In the genomic region with DNA sequence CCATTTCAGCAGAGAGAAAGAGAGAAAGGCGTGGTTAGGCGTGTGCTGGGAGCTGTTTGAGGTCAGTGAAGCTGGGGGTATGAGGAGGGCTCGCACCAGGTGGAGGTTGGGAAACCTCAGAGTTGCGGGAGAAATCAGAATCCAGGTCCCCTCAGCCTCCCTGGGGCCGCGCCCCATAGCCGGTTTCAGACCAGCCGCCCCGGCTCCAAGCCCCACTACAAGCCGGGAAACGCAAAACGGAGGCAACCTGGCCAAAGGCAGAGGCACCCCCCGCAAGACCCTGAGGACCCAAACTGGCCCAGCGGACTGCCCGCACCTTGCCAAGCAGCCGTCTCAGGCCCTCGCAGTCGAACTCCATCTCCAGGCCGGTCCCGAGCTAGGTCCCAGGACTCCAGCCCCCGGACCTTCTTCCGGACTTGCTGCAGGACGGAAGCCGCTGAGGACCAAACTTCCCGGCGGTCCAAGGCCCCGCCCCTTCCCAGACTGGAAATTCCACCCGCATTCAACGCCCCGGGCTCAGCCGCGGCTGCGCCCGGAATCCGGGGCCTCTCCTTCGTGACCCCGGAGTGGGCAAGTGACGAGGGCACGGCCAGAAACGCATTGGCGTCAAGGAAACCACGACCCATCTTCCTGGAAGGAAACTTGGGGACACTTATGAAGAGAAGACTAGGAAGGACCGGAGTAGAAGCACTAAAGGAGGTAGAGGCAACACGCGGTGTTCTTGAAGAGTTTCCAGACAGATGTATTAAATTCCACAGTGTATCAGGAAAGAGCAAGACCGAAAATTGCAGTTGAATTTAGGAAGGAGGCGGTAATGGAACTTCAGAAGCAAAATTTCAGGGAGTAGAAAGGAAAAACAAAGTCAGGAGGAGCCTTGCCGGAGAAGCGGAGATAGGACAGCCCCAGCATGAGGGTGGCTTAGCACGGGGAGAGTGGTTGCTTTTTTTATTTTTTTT, we compare ENCODE assay signal across 2 cellular contexts.
TF ChIP-seq lines count a peak whose summit lies in the region.

Gene UEVLD (minus strand): TSS at position 438 of the 956 bp plus-strand sequence. CDS start 80 bp downstream, at position 358.

TF ChIP-seq in HEK293, 187 proteins besides CTCF, POLR2A, EP300 and RAD21 (continued from another document and continues in another):
- TF ChIP-seq MZF1 (tag by site-specific recombination; IDR thresholded peaks at IDR 0.05; ENCODE audit: borderline replicate concordance) (no peak), ZNF341 (tag by site-specific recombination; IDR thresholded peaks at IDR 0.05; ENCODE audit: low read depth) (peak; percentile 76; the same call in 1 of the 2 replicates), ZBTB48 (tag by site-specific recombination; IDR thresholded peaks at IDR 0.05) (peak; percentile 52), YY1 (tag by site-specific recombination; IDR thresholded peaks at IDR 0.05) (0 out of 2 replicates have a peak, but pooled peaks have one; percentile 17), ZBTB26 (tag by site-specific recombination; optimal IDR thresholded peaks at IDR 0.05) (peak; percentile 44), ZBTB8A (tag by site-specific recombination; IDR thresholded peaks at IDR 0.05) (peak; percentile 92), KLF9 (tag by site-specific recombination; IDR thresholded peaks at IDR 0.05; ENCODE audit: low read depth) (peak; percentile 87; the same call in 1 of the 2 replicates), KLF1 (tag by site-specific recombination; IDR thresholded peaks at IDR 0.05) (peak; percentile 27; the same call in 1 of the 2 replicates), OSR2 (tag by site-specific recombination; IDR thresholded peaks at IDR 0.05) (no peak), KLF10 (tag by site-specific recombination; IDR thresholded peaks at IDR 0.05) (0 out of 2 replicates have a peak, but pooled peaks have one; percentile 57), ZBTB17 (tag by site-specific recombination; IDR thresholded peaks at IDR 0.05) (peak; percentile 55; the same call in 1 of the 2 replicates), ZNF530 (tag by site-specific recombination; IDR thresholded peaks at IDR 0.05; ENCODE audit: low read depth) (no peak), ZNF335 (tag by site-specific recombination; conservative IDR thresholded peaks at IDR 0.05) (peak; percentile 98), ZFP37 (tag by site-specific recombination; IDR thresholded peaks at IDR 0.05) (peak; percentile 63; the same call in 1 of the 2 replicates), KLF7 (tag by site-specific recombination; IDR thresholded peaks at IDR 0.05; ENCODE audit: borderline replicate concordance) (0 out of 2 replicates have a peak, but pooled peaks have one; percentile 32), ZNF404 (tag by site-specific recombination; IDR thresholded peaks at IDR 0.05) (no peak), ZFP69B (tag by site-specific recombination; IDR thresholded peaks at IDR 0.05) (peak; percentile 47; the same call in 1 of the 2 replicates), ZSCAN16 (tag by site-specific recombination; IDR thresholded peaks at IDR 0.05) (no peak), ZNF544 (tag by site-specific recombination; IDR thresholded peaks at IDR 0.05) (no peak), GLI4 (tag by site-specific recombination; IDR thresholded peaks at IDR 0.05) (0 out of 2 replicates have a peak, but pooled peaks have one; percentile 20), ZBTB20 (tag by site-specific recombination; IDR thresholded peaks at IDR 0.05) (peak; percentile 92)
- TF ChIP-seq, protein P1, sequence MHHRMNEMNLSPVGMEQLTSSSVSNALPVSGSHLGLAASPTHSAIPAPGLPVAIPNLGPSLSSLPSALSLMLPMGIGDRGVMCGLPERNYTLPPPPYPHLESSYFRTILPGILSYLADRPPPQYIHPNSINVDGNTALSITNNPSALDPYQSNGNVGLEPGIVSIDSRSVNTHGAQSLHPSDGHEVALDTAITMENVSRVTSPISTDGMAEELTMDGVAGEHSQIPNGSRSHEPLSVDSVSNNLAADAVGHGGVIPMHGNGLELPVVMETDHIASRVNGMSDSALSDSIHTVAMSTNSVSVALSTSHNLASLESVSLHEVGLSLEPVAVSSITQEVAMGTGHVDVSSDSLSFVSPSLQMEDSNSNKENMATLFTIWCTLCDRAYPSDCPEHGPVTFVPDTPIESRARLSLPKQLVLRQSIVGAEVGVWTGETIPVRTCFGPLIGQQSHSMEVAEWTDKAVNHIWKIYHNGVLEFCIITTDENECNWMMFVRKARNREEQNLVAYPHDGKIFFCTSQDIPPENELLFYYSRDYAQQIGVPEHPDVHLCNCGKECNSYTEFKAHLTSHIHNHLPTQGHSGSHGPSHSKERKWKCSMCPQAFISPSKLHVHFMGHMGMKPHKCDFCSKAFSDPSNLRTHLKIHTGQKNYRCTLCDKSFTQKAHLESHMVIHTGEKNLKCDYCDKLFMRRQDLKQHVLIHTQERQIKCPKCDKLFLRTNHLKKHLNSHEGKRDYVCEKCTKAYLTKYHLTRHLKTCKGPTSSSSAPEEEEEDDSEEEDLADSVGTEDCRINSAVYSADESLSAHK (tag by site-specific recombination; IDR thresholded peaks at IDR 0.05), result 0 out of 2 replicates have a peak, but pooled peaks have one; percentile 11
- TF ChIP-seq, protein P2, sequence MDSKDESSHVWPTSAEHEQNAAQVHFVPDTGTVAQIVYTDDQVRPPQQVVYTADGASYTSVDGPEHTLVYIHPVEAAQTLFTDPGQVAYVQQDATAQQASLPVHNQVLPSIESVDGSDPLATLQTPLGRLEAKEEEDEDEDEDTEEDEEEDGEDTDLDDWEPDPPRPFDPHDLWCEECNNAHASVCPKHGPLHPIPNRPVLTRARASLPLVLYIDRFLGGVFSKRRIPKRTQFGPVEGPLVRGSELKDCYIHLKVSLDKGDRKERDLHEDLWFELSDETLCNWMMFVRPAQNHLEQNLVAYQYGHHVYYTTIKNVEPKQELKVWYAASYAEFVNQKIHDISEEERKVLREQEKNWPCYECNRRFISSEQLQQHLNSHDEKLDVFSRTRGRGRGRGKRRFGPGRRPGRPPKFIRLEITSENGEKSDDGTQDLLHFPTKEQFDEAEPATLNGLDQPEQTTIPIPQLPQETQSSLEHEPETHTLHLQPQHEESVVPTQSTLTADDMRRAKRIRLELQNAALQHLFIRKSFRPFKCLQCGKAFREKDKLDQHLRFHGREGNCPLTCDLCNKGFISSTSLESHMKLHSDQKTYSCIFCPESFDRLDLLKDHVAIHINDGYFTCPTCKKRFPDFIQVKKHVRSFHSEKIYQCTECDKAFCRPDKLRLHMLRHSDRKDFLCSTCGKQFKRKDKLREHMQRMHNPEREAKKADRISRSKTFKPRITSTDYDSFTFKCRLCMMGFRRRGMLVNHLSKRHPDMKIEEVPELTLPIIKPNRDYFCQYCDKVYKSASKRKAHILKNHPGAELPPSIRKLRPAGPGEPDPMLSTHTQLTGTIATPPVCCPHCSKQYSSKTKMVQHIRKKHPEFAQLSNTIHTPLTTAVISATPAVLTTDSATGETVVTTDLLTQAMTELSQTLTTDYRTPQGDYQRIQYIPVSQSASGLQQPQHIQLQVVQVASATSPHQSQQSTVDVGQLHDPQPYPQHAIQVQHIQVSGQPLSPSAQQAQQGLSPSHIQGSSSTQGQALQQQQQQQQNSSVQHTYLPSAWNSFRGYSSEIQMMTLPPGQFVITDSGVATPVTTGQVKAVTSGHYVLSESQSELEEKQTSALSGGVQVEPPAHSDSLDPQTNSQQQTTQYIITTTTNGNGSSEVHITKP (tag by site-specific recombination; IDR thresholded peaks at IDR 0.05), result no peak

TF ChIP-seq in K562, 482 proteins besides CTCF, POLR2A, EP300 and RAD21 (continued from another document and continues in another):
- no peak for TF ChIP-seq AFF4 (CRISPR knock-in tag; IDR thresholded peaks at IDR 0.05)
- TF ChIP-seq MTF1 (CRISPR knock-in tag; IDR thresholded peaks at IDR 0.05; ENCODE audit: borderline replicate concordance), result no peak
- TF ChIP-seq CBX3 (IDR thresholded peaks at IDR 0.05; ENCODE audit: borderline replicate concordance in 1 of 2, low read length in 2 of 2), result no peak
- no peak for TF ChIP-seq HBP1 (CRISPR knock-in tag; IDR thresholded peaks at IDR 0.05)
- no peak for TF ChIP-seq ZKSCAN8 (CRISPR knock-in tag; IDR thresholded peaks at IDR 0.05)
- no peak; a peak in 1 of 4 replicates for TF ChIP-seq FOXA3 (CRISPR knock-in tag; conservative IDR thresholded peaks at IDR 0.05 in 1 of 2, IDR thresholded peaks at IDR 0.05 in 1 of 2)
- TF ChIP-seq CBX5 (IDR thresholded peaks at IDR 0.05; ENCODE audit: borderline replicate concordance, low read depth), result no peak
- TF ChIP-seq ZNF24 (IDR thresholded peaks at IDR 0.05), result no peak
- TF ChIP-seq ZNF584 (CRISPR knock-in tag; IDR thresholded peaks at IDR 0.05; ENCODE audit: low read depth), result no peak
- no peak for TF ChIP-seq KAT2B (IDR thresholded peaks at IDR 0.05; ENCODE audit: low read depth, low read length)
- TF ChIP-seq MBD1 (CRISPR knock-in tag; IDR thresholded peaks at IDR 0.05), result no peak
- TF ChIP-seq NFRKB (IDR thresholded peaks at IDR 0.05; ENCODE audit: low read depth), result no peak
- TF ChIP-seq EHMT2 (IDR thresholded peaks at IDR 0.05), result no peak
- TF ChIP-seq SIRT6 (IDR thresholded peaks at IDR 0.05; ENCODE audit: low read depth, low read length), result no peak
- TF ChIP-seq, protein P3, sequence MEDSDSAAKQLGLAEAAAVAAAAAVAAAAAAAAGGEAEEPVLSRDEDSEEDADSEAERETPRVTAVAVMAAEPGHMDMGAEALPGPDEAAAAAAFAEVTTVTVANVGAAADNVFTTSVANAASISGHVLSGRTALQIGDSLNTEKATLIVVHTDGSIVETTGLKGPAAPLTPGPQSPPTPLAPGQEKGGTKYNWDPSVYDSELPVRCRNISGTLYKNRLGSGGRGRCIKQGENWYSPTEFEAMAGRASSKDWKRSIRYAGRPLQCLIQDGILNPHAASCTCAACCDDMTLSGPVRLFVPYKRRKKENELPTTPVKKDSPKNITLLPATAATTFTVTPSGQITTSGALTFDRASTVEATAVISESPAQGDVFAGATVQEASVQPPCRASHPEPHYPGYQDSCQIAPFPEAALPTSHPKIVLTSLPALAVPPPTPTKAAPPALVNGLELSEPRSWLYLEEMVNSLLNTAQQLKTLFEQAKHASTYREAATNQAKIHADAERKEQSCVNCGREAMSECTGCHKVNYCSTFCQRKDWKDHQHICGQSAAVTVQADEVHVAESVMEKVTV (CRISPR knock-in tag; IDR thresholded peaks at IDR 0.05), result no peak
- TF ChIP-seq TSC22D4 (tag; IDR thresholded peaks at IDR 0.05), result no peak
- no peak for TF ChIP-seq XRCC3 (IDR thresholded peaks at IDR 0.05)
- TF ChIP-seq ZNF239 (CRISPR knock-in tag; IDR thresholded peaks at IDR 0.05), result no peak
- TF ChIP-seq, protein P4, sequence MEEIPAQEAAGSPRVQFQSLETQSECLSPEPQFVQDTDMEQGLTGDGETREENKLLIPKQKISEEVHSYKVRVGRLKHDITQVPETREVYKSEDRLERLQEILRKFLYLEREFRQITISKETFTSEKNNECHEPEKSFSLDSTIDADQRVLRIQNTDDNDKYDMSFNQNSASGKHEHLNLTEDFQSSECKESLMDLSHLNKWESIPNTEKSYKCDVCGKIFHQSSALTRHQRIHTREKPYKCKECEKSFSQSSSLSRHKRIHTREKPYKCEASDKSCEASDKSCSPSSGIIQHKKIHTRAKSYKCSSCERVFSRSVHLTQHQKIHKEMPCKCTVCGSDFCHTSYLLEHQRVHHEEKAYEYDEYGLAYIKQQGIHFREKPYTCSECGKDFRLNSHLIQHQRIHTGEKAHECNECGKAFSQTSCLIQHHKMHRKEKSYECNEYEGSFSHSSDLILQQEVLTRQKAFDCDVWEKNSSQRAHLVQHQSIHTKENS (CRISPR knock-in tag; IDR thresholded peaks at IDR 0.05), result no peak
- TF ChIP-seq TAF9B (IDR thresholded peaks at IDR 0.05; ENCODE audit: partially characterized antibody), result peak; percentile 55
- no peak for TF ChIP-seq POLR3A (IDR thresholded peaks at IDR 0.05; ENCODE audit: borderline replicate concordance, extremely low read depth, insufficient read depth, insufficient read length)
- TF ChIP-seq ELF1 (tag; IDR thresholded peaks at IDR 0.05), result peak; percentile 95
